18 cellular contexts compared by ENCODE assay signal in the genomic region with DNA sequence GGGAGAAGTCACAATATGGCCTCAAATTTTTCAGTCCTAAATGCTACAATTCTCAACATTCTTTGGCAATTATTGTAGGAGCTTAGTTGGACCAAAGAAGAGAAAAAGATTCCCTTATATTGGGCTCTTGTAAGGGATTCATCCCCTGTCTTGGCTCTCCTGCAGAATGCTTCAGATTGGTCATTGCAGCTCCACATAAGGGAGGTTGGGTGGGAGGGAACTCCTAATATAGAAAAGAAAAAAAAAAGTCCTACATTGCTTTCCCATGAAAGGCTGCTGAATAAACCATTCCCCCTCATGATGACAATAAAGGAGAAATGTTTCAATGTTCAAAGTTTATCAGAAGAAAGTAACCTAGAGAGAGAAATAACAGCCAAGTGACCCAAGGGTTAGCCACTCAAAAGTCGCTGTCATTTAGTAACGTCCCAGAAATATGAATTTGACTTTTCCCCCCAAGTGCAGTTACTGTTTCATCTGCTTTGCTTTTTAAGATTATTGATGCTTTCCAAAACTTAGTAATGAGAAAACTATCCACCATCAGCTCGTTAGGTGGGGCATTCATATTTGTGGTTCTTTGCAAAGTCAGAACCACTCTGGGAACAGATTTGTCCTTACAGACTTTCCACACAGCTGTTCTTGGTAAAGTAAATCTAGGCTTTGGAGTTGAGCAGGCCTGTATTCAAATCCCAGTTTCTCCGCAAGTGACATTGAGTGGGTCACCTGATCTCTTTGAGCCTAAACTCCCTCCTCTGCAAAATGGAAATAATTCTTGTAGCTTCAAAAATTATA.
"Had no signal": no experiment of that assay in that cellular context is flagged by ENCODE, and none has a peak within 500 bp of the region (broad histone marks: within the 10 kb centered on the region; RNA-seq: fewer than 3 reads in every experiment).

No MANE protein-coding gene starts in this region.

- ATAC-seq: gastroesophageal sphincter, heart right ventricle, left colon, lower lobe of right lung, sciatic nerve had no signal

- H3K4me3 Mint-ChIP-seq: neural crest cell had no signal

- DNase-seq: activated CD4-positive, alpha-beta T cell treated with anti-CD3 and anti-CD28 coated beads, Interleukin-2, amount 50 U/mL, for 4 hours; activated CD4-positive, CD25-positive, alpha-beta regulatory T cell treated with anti-CD3 and anti-CD28 coated beads, Interleukin-2, amount 50 U/mL, for 72 hours; activated naive CD4-positive, alpha-beta T cell treated with Interleukin-2 at 50 U/mL for 16 hours; activated T-cell treated with anti-CD3 and anti-CD28 coated beads for 4 hours; heart right ventricle; left colon; lower lobe of right lung; ovary; spleen; stomach; T-helper 1 cell; T1000 had no signal

- H3K4me3 ChIP-seq: cardiac muscle cell, esophagus muscularis mucosa, gastroesophageal sphincter, heart right ventricle, lower lobe of right lung, ovary, spleen, stomach, thoracic aorta had no signal

- H3K9me3 Mint-ChIP-seq: neural crest cell had no signal
